ENCODE assay signal across 7 cellular contexts in genomic region chr14:61280092-61280525, GRCh38. TPM values are rescaled to one million over a fixed set of nuclear protein-coding genes. Genes with fewer than 3 reads are reported as not detected.
A peak's percentile ranks its signal among the peaks of the same experiment; 100 is the strongest.
DNase-seq lines count a peak whose midpoint lies in the region; TF ChIP-seq lines count a peak whose summit lies in the region.

No MANE protein-coding gene starts in this region.

- H3F3A ChIP-seq in PC-9 (ENCODE audit: insufficient read depth, low read depth): peaks cover 20% of the 10 kb centered on the region

- no peaks in the 10 kb centered on the region for H3K9me2 ChIP-seq in PC-9 (ENCODE audit: insufficient read depth)

- peaks cover 19% of the 10 kb centered on the region for H4K20me1 ChIP-seq in PC-9 (ENCODE audit: insufficient read depth)

- intact Hi-C loops in PC-9 (cut with micrococcal nuclease; ENCODE audit: unreplicated experiment): loop anchor here (5.0 to 10.0 kb wide), 2 partner anchors 925 to 1412 kb away; no protein-coding TSS in a partner anchor
- intact Hi-C loops in adrenal gland (cut with DNase I): no loop called here

- WGBS in adrenal gland, 4 donors: 5 to 49% (median 13%) methylated on average over 10 to 47 of the region's 47 CpGs

- H3K36me3 ChIP-seq in PC-9 (ENCODE audit: low read depth): no peaks in the 10 kb centered on the region
- no peaks in the 10 kb centered on the region for H3K36me3 ChIP-seq in adrenal gland (replicated peaks in 1 of 2)

- H3K4me2 ChIP-seq in PC-9: peak overlapping the region; percentile 98

- peak overlapping the region; percentile 90 for H2AFZ ChIP-seq in PC-9

- CTCF ChIA-PET in PC-9 (lab: Charles Lee): interaction anchor here (0.9 kb wide), 1 partner anchor 11 kb away, joined by 3 read pairs; no protein-coding TSS in a partner anchor

- TF ChIP-seq POLR2A in adrenal gland (IDR thresholded peaks at IDR 0.05): no peak

- TF ChIP-seq CTCF in PC-9 (conservative IDR thresholded peaks at IDR 0.05): no peak
- no peak for TF ChIP-seq CTCF in adrenal gland (IDR thresholded peaks at IDR 0.05)

- H3K4me1 ChIP-seq in PC-9 (replicated peaks; ENCODE audit: insufficient read depth): peaks cover 39% of the 10 kb centered on the region
- peaks cover 5 to 18% of the 10 kb centered on the region in 2 donors for H3K4me1 ChIP-seq in adrenal gland (replicated peaks in 1 of 2)

- H3K79me2 ChIP-seq in PC-9 (ENCODE audit: low read depth): peaks cover 46% of the 10 kb centered on the region

- peak overlapping the region; percentile 93 for H3K4me3 ChIP-seq in PC-9
- H3K4me3 ChIP-seq in adrenal gland: peak overlapping the region in 2 of 4 donors; percentile 53 to 71

- no peaks in the 10 kb centered on the region for H3K27me3 ChIP-seq in PC-9 (ENCODE audit: insufficient read depth, low read depth)
- peaks cover 7% of the 10 kb centered on the region for H3K27me3 ChIP-seq in adrenal gland

- H3K27ac ChIP-seq in PC-9: peak overlapping the region; percentile 86
- H3K27ac ChIP-seq in adrenal gland: peak overlapping the region in 4 of 5 donors; percentile 63 to 88 (median 73)

- H3K9me3 ChIP-seq in PC-9 (ENCODE audit: insufficient read depth, low read depth) (no peaks in the 10 kb centered on the region), adrenal gland (replicated peaks in 1 of 3) (no peaks in the 10 kb centered on the region)

- POLR2A ChIA-PET in PC-9 (lab: Charles Lee; ENCODE audit: unreplicated experiment): interaction anchor here (0.5 to 0.7 kb wide), 3 partner anchors 15 to 431 kb away, joined by 3 to 9 read pairs (median 8); no protein-coding TSS in a partner anchor

- no peak for DNase-seq in PC-9
- peak in 2 of 7 donors; percentile 23 to 24 for DNase-seq in adrenal gland
- peak; percentile 81 for DNase-seq in left kidney (ENCODE audit: low read depth, low spot score)
- peak in 2 of 3 donors; percentile 16 to 36 for DNase-seq in stimulated activated CD4-positive, alpha-beta T cell treated with anti-CD3 and anti-CD28 coated beads, TNF-alpha, amount 100 ng/mL, for 48 hours (ENCODE audit: low read depth in 3 of 3)
- no peak for DNase-seq in AG20443 (ENCODE audit: low spot score)
- no peak for DNase-seq in DMS114 treated with DMSO at 0.1 percent for 48 hours (lab: John Stamatoyannopoulos, UW; ENCODE audit: unreplicated experiment)
- no peak for DNase-seq in NCI-H2196 (lab: John Stamatoyannopoulos, UW; ENCODE audit: unreplicated experiment)

- BruUV-seq in PC-9 (replicated peaks; lab: Mats Ljungman, UMichigan): no TSS peak

RNA-seq across cellular contexts. Expression of gene TMEM30B, which starts 1.0 kb away (rescaled TPM):
- total RNA-seq in PC-9 (2021) (15.2 and 19.6 TPM in 2 replicates), adrenal gland (1 to 10 TPM; 2.4 to 6.0 (median 4.9) TPM)
- 1 to 10 TPM; 1.8 to 2.4 (median 1.9) TPM for polyA plus RNA-seq in adrenal gland

RNA-seq across cellular contexts. Expression of gene PRKCH, which starts 41.3 kb away (rescaled TPM):
- total RNA-seq in PC-9 (2021) (32.4 and 49.8 TPM in 2 replicates), adrenal gland (10 to 100 TPM; 13.6 to 28.1 (median 19.3) TPM)
- polyA plus RNA-seq in adrenal gland: 10 to 100 TPM in 1 of 3 donors, 1 to 10 TPM in 2; 7.8 to 11.6 (median 9.9) TPM

Comparison
In these comparisons a context has a peak if more than half of its experiments do, and no peak if none do; other contexts are left out.
1. DNase-seq: peak in left kidney (single experiment) and stimulated activated CD4-positive, alpha-beta T cell treated with anti-CD3 and anti-CD28 coated beads, TNF-alpha, amount 100 ng/mL, for 48 hours (2 of 3); none in PC-9 (0 of 2), AG20443 (single experiment), DMS114 treated with DMSO at 0.1 percent for 48 hours (single experiment) and NCI-H2196 (single experiment).